ENCODE assay signal across 1 cellular context in the genomic region with DNA sequence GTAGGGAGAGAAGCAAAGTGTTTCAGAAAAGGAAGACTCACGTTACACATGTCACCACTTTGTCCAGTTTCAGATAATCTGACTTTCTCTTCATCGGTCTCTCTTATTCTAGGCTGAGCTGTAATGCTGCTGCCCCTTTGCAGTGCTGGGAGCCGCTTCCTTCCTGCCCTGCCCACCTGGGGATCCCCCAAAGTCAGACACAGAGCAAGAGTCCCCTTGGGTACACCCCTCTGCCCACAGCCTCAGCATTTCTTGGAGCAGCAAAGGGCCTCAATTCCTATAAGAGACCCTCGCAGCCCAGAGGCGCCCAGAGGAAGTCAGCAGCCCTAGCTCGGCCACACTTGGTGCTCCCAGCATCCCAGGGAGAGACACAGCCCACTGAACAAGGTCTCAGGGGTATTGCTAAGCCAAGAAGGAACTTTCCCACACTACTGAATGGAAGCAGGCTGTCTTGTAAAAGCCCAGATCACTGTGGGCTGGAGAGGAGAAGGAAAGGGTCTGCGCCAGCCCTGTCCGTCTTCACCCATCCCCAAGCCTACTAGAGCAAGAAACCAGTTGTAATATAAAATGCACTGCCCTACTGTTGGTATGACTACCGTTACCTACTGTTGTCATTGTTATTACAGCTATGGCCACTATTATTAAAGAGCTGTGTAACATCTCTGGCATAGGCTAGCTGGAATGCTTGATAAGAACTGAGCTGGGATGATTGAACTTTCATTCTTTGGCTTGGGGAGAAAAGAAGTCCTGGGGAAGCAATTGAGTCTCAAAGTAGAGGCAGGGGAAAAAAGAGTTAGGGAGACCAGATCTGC.
TF ChIP-seq lines count a peak whose summit lies in the region.

No MANE protein-coding gene starts in this region.

TF ChIP-seq in GM12878, 131 proteins besides CTCF, POLR2A, EP300 and RAD21:
- no peak for TF ChIP-seq ASH2L (IDR thresholded peaks at IDR 0.05; ENCODE audit: borderline replicate concordance, low read depth)
